ENCODE assay signal across 1 cellular context in the genomic region with DNA sequence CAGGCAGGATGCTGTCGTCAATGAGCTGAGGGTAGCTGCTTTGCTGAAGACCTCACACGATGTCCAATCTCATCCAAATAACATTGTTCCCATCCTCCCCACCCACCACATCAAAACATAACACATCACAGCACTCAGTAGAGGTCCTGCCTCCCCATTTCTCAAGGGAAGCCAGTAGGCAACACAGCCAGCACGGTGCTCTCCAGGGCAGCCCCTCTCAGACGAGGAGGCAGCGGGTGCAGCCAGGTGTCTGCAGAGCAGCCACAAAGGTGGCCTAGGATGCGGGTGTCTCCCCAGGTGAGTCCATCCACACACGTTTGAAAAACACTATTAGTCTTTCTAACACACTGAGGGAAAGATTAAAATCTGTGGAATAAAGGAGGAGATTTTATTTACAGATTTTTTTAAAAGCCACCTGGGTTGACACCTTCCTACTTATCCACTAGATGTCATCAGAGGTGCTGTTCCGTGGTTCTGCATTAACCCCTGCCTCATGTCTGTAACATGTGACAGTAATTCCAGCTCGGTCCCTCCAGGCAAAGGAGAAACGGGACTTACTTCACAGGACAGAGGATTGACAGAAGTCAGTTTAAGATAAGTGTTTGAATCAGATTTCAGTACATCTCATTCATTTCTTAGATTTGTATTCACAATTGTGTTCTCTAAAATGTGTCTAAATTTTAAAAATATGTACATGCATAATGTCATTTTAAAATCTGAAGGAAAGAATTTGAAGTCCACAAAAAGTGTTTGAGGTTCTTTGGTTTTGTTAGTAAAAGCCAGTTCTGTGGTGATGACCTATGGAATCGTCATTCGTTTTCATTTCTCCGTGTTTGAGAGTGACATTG.
TF ChIP-seq lines count a peak whose summit lies in the region.

No MANE protein-coding gene starts in this region.

TF ChIP-seq in SK-N-SH treated with all-trans-retinoic acid at 6 μM for 48 hours, 23 proteins besides CTCF, POLR2A, EP300 and RAD21 (continued from another document):
- TF ChIP-seq, protein P1, sequence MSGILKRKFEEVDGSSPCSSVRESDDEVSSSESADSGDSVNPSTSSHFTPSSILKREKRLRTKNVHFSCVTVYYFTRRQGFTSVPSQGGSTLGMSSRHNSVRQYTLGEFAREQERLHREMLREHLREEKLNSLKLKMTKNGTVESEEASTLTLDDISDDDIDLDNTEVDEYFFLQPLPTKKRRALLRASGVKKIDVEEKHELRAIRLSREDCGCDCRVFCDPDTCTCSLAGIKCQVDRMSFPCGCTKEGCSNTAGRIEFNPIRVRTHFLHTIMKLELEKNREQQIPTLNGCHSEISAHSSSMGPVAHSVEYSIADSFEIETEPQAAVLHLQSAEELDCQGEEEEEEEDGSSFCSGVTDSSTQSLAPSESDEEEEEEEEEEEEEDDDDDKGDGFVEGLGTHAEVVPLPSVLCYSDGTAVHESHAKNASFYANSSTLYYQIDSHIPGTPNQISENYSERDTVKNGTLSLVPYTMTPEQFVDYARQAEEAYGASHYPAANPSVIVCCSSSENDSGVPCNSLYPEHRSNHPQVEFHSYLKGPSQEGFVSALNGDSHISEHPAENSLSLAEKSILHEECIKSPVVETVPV (CRISPR knock-in tag; IDR thresholded peaks at IDR 0.05) = no peak
- TF ChIP-seq, protein P2, sequence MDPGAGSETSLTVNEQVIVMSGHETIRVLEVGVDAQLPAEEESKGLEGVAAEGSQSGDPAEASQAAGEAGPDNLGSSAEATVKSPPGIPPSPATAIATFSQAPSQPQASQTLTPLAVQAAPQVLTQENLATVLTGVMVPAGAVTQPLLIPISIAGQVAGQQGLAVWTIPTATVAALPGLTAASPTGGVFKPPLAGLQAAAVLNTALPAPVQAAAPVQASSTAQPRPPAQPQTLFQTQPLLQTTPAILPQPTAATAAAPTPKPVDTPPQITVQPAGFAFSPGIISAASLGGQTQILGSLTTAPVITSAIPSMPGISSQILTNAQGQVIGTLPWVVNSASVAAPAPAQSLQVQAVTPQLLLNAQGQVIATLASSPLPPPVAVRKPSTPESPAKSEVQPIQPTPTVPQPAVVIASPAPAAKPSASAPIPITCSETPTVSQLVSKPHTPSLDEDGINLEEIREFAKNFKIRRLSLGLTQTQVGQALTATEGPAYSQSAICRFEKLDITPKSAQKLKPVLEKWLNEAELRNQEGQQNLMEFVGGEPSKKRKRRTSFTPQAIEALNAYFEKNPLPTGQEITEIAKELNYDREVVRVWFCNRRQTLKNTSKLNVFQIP (CRISPR knock-in tag; IDR thresholded peaks at IDR 0.05; ENCODE audit: borderline replicate concordance, low read depth) = no peak
- TF ChIP-seq ARNTL (CRISPR knock-in tag; IDR thresholded peaks at IDR 0.05; ENCODE audit: borderline replicate concordance, low read depth) (no peak), ZFP30 (CRISPR knock-in tag; IDR thresholded peaks at IDR 0.05) (no peak)
- TF ChIP-seq, protein P3, sequence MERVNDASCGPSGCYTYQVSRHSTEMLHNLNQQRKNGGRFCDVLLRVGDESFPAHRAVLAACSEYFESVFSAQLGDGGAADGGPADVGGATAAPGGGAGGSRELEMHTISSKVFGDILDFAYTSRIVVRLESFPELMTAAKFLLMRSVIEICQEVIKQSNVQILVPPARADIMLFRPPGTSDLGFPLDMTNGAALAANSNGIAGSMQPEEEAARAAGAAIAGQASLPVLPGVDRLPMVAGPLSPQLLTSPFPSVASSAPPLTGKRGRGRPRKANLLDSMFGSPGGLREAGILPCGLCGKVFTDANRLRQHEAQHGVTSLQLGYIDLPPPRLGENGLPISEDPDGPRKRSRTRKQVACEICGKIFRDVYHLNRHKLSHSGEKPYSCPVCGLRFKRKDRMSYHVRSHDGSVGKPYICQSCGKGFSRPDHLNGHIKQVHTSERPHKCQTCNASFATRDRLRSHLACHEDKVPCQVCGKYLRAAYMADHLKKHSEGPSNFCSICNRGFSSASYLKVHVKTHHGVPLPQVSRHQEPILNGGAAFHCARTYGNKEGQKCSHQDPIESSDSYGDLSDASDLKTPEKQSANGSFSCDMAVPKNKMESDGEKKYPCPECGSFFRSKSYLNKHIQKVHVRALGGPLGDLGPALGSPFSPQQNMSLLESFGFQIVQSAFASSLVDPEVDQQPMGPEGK (CRISPR knock-in tag; IDR thresholded peaks at IDR 0.05; ENCODE audit: borderline replicate concordance) = no peak
